ENCODE assay signal across 1 cellular context in the genomic region with DNA sequence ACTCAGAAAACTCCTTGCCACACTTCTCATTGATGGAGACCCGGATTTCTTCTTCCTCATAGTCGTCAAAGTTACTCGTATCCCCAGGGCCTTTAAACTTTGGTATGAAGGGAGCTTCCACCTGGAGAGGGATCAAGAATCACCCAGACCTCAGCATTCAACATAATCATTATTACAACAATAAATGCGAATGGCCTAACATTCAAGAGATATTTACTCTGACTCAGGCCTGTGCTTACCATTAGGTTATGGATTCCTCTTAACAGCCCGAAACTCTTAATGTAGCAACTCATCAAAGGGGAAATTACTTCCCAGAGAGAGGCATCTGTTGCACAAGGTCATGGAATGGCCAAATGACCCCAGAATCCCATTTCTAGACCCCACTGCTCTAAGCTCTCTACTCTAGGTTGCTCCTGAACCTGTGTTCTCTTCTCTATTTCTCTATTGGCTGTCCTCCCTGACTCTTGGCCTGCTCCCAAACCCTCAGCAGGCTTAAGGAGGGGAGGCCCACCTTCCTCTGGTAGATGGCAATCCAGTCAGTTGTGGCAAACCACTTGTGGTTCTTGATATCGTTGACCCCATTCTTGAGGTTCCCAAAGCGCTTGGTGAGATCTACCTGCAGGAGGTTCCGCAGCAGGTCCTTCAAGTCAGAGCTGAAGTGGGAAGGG.
A peak's percentile ranks its signal among the peaks of the same experiment; 100 is the strongest.
TF ChIP-seq lines count a peak whose summit lies in the region.

No MANE protein-coding gene starts in this region.

TF ChIP-seq in A549, 52 proteins besides CTCF, POLR2A, EP300 and RAD21:
- no peak for TF ChIP-seq HOXB5 (CRISPR knock-in tag; IDR thresholded peaks at IDR 0.05)
- TF ChIP-seq FOSB (CRISPR knock-in tag; IDR thresholded peaks at IDR 0.05), result no peak
- no peak for TF ChIP-seq TP53 (CRISPR knock-in tag; IDR thresholded peaks at IDR 0.05)
- no peak for TF ChIP-seq SREBF2 (IDR thresholded peaks at IDR 0.05)
- no peak for TF ChIP-seq HDAC2 (IDR thresholded peaks at IDR 0.05)
- peak; percentile 58; the same call in 1 of the 2 replicates for TF ChIP-seq KDM1A (IDR thresholded peaks at IDR 0.05; ENCODE audit: low read depth)
- TF ChIP-seq MYC (IDR thresholded peaks at IDR 0.05; ENCODE audit: borderline replicate concordance, low read length), result no peak
